In genomic region chr15:65087411-65087810, GRCh38 we compare ENCODE assay signal across 13 cellular contexts. TPM values are rescaled to one million over a fixed set of nuclear protein-coding genes. Genes with fewer than 3 reads are reported as not detected.
DNase-seq lines count a peak whose midpoint lies in the region; ATAC-seq, FAIRE-seq and TF ChIP-seq lines count a peak whose summit lies in the region.
"Had no signal": no experiment of that assay in that cellular context is flagged by ENCODE, and none has a peak within 500 bp of the region (broad histone marks: within the 10 kb centered on the region; RNA-seq: fewer than 3 reads in every experiment).

No MANE protein-coding gene starts in this region.

- no peak overlapping the region for H3K4me3 Mint-ChIP-seq in neural progenitor cell
- H3K4me3 Mint-ChIP-seq: activated naive CD4-positive, alpha-beta T cell treated with anti-CD3 and anti-CD28 coated beads for 36 hours had no signal

- intact Hi-C loops in uterus (cut with DNase I; ENCODE audit: low total_unique reads) = loop anchor here (10.0 kb wide), 1 partner anchor 53 kb away; no protein-coding TSS in a partner anchor

- no peak overlapping the region for H3K4me2 ChIP-seq in neural progenitor cell

- no peak for FAIRE-seq in GM19239 (lab: Jason Lieb, UNC)
- FAIRE-seq: D721Med had no signal

- H4K20me1 ChIP-seq in neural progenitor cell (ENCODE audit: low read depth) = peaks cover 31% of the 10 kb centered on the region

- H3F3A ChIP-seq in neural progenitor cell (ENCODE audit: low read depth) = peaks cover 38% of the 10 kb centered on the region

- H3K27ac ChIP-seq in gastroesophageal sphincter (peak overlapping the region; percentile 88 to 98 (median 90)), neural progenitor cell (no peak overlapping the region), uterus (peak overlapping the region; percentile 94 to 96)

- CTCF ChIA-PET in HEK293T (lab: Yijun Ruan, JAX) = interaction anchor here (0.6 to 1.8 kb wide), 3 partner anchors 22 to 54 kb away, joined by 3 to 12 read pairs (median 4); no protein-coding TSS in a partner anchor

- H3K36me3 ChIP-seq in gastroesophageal sphincter (no peaks in the 10 kb centered on the region), neural progenitor cell (no peaks in the 10 kb centered on the region), uterus (no peaks in the 10 kb centered on the region)

- H3K9me3 ChIP-seq in gastroesophageal sphincter = no peaks in the 10 kb centered on the region
- no peaks in the 10 kb centered on the region for H3K9me3 ChIP-seq in neural progenitor cell (ENCODE audit: low read depth)
- H3K9me3 ChIP-seq in uterus = no peaks in the 10 kb centered on the region

- peaks cover 13% of the 10 kb centered on the region for H3K27me3 Mint-ChIP-seq in neural progenitor cell (ENCODE audit: insufficient read depth, low read depth)

- H3K4me1 ChIP-seq in gastroesophageal sphincter = peaks cover 11 to 100% (median 55%) of the 10 kb centered on the region in 3 donors
- H3K4me1 ChIP-seq in neural progenitor cell = peaks cover 52% of the 10 kb centered on the region
- peaks cover 10 to 17% of the 10 kb centered on the region in 2 donors for H3K4me1 ChIP-seq in uterus

- no peak overlapping the region for H3K9ac ChIP-seq in neural progenitor cell

- no peak for ATAC-seq in activated naive CD4-positive, alpha-beta T cell treated with anti-CD3 and anti-CD28 coated beads, Interleukin-2, amount 50 U/mL, for 72 hours
- ATAC-seq in gastroesophageal sphincter = peak; percentile 0
- no peak for ATAC-seq in GM18858 (IDR thresholded peaks at IDR 0.05; ENCODE audit: unreplicated experiment)

- WGBS in gastroesophageal sphincter (ENCODE audit: low coverage in 1 of 2), 2 donors = 17% methylated on average over 1 of the region's 3 CpGs; no CpG with 5 or more reads in 1 of the 2 donors

- no peak for TF ChIP-seq EP300 in gastroesophageal sphincter (IDR thresholded peaks at IDR 0.05)

- peak overlapping the region; percentile 5 to 25 for H3K27ac Mint-ChIP-seq in activated naive CD4-positive, alpha-beta T cell treated with anti-CD3 and anti-CD28 coated beads, Interleukin-2, amount 50 U/mL, for 72 hours
- peak overlapping the region; percentile 69 for H3K27ac Mint-ChIP-seq in neural progenitor cell
- H3K27ac Mint-ChIP-seq: activated naive CD4-positive, alpha-beta T cell treated with anti-CD3 and anti-CD28 coated beads for 36 hours had no signal

- no peaks in the 10 kb centered on the region for H3K36me3 Mint-ChIP-seq in activated naive CD4-positive, alpha-beta T cell treated with anti-CD3 and anti-CD28 coated beads, Interleukin-2, amount 50 U/mL, for 72 hours
- no peaks in the 10 kb centered on the region for H3K36me3 Mint-ChIP-seq in neural progenitor cell

- no peak overlapping the region for H2AFZ ChIP-seq in neural progenitor cell (replicated peaks)

- H3K4me3 ChIP-seq in gastroesophageal sphincter (no peak overlapping the region), neural progenitor cell (no peak overlapping the region), uterus (no peak overlapping the region)

- no peaks in the 10 kb centered on the region for H3K9me3 Mint-ChIP-seq in activated naive CD4-positive, alpha-beta T cell treated with anti-CD3 and anti-CD28 coated beads, Interleukin-2, amount 50 U/mL, for 72 hours
- H3K9me3 Mint-ChIP-seq in neural progenitor cell = no peaks in the 10 kb centered on the region
- H3K9me3 Mint-ChIP-seq: activated naive CD4-positive, alpha-beta T cell treated with anti-CD3 and anti-CD28 coated beads for 36 hours had no signal

- TF ChIP-seq POLR2A in gastroesophageal sphincter (IDR thresholded peaks at IDR 0.05) (no peak), uterus (IDR thresholded peaks at IDR 0.05) (no peak)

- no peaks in the 10 kb centered on the region for H3K27me3 ChIP-seq in gastroesophageal sphincter
- H3K27me3 ChIP-seq in neural progenitor cell = peaks cover 39% of the 10 kb centered on the region
- no peaks in the 10 kb centered on the region for H3K27me3 ChIP-seq in uterus

- POLR2A ChIA-PET in HEK293T (lab: Yijun Ruan, JAX) = no interaction called here

- H3K4me1 Mint-ChIP-seq in neural progenitor cell = peaks cover 57% of the 10 kb centered on the region

- H3K79me2 ChIP-seq in neural progenitor cell (ENCODE audit: low read depth) = no peaks in the 10 kb centered on the region

- DNase-seq in activated naive CD4-positive, alpha-beta T cell treated with anti-CD3 and anti-CD28 coated beads, Interleukin-2, amount 50 U/mL, for 72 hours (ENCODE audit: low spot score in 2 of 2) = no peak
- DNase-seq in activated naive CD4-positive, alpha-beta T cell treated with anti-CD3 and anti-CD28 coated beads, Interleukin-2, amount 50 U/mL, for 16 hours = no peak
- DNase-seq in neural progenitor cell (ENCODE audit: low spot score) (no peak), uterus (no peak), HEK293T (ENCODE audit: extremely low spot score) (no peak), GM19239 (ENCODE audit: insufficient read length, low spot score) (no peak)
- DNase-seq: activated CD4-positive, CD25-positive, alpha-beta regulatory T cell; activated naive CD4-positive, alpha-beta T cell treated with anti-CD3 and anti-CD28 coated beads for 36 hours; cerebellar nuclear complex; OCI-M1 had no signal

- TF ChIP-seq CTCF in gastroesophageal sphincter (IDR thresholded peaks at IDR 0.05) = no peak
- TF ChIP-seq CTCF in neural progenitor cell (IDR thresholded peaks at IDR 0.05) = no peak
- TF ChIP-seq CTCF in uterus (IDR thresholded peaks at IDR 0.05) = no peak

TF ChIP-seq in HEK293T, 16 proteins besides CTCF, POLR2A, EP300 and RAD21:
- TF ChIP-seq TARDBP (IDR thresholded peaks at IDR 0.05) (no peak), ARNT (IDR thresholded peaks at IDR 0.05) (no peak), FOXM1 (IDR thresholded peaks at IDR 0.05; ENCODE audit: borderline replicate concordance) (no peak), SUZ12 (IDR thresholded peaks at IDR 0.05) (no peak), L3MBTL2 (conservative IDR thresholded peaks at IDR 0.05) (no peak), BHLHE40 (IDR thresholded peaks at IDR 0.05; ENCODE audit: borderline replicate concordance) (no peak), ELF4 (IDR thresholded peaks at IDR 0.05) (no peak), FOXK2 (IDR thresholded peaks at IDR 0.05) (no peak), HDGF (IDR thresholded peaks at IDR 0.05; ENCODE audit: borderline replicate concordance) (no peak), LEF1 (IDR thresholded peaks at IDR 0.05; ENCODE audit: borderline replicate concordance) (no peak), NFRKB (IDR thresholded peaks at IDR 0.05) (no peak), ZNF384 (IDR thresholded peaks at IDR 0.05) (no peak), FOXA1 (IDR thresholded peaks at IDR 0.05) (no peak), SP1 (IDR thresholded peaks at IDR 0.05) (no peak), PKNOX1 (IDR thresholded peaks at IDR 0.05) (no peak), CTBP1 (IDR thresholded peaks at IDR 0.05; ENCODE audit: borderline replicate concordance) (no peak)

RNA-seq across cellular contexts. Expression of gene KBTBD13, which starts 10.9 kb away (rescaled TPM):
- total RNA-seq in activated naive CD4-positive, alpha-beta T cell treated with anti-CD3 and anti-CD28 coated beads, Interleukin-2, amount 50 U/mL, for 72 hours = not detected
- total RNA-seq in gastroesophageal sphincter (not detected), neural progenitor cell (ENCODE audit: low replicate concordance) (not detected in 2 replicates), uterus (1 to 10 TPM in 1 of 4 donors, under 1 TPM in 1, not detected in 2; 0.21 to 1.3 TPM)
- total RNA-seq: activated naive CD4-positive, alpha-beta T cell treated with anti-CD3 and anti-CD28 coated beads for 36 hours had no signal

RNA-seq across cellular contexts. Expression of gene RASL12, which starts 19.6 kb away (rescaled TPM):
- not detected for total RNA-seq in activated naive CD4-positive, alpha-beta T cell treated with anti-CD3 and anti-CD28 coated beads, Interleukin-2, amount 50 U/mL, for 72 hours
- total RNA-seq in gastroesophageal sphincter (100 to 1,000 TPM in 3 of 4 donors, 10 to 100 TPM in 1; 43.2 to 244 (median 179) TPM), neural progenitor cell (ENCODE audit: low replicate concordance) (5.8 and 7.7 TPM in 2 replicates), uterus (100 to 1,000 TPM in 1 of 4 donors, 10 to 100 TPM in 3; 65.3 to 116 (median 76.6) TPM)
- total RNA-seq: activated naive CD4-positive, alpha-beta T cell treated with anti-CD3 and anti-CD28 coated beads for 36 hours had no signal

RNA-seq across cellular contexts. Expression of gene UBAP1L, which starts 27.6 kb away (rescaled TPM):
- total RNA-seq in activated naive CD4-positive, alpha-beta T cell treated with anti-CD3 and anti-CD28 coated beads, Interleukin-2, amount 50 U/mL, for 72 hours = 1 to 10 TPM; 2.2 to 4.8 TPM
- 1 to 10 TPM in 3 of 4 donors, under 1 TPM in 1; 0.12 to 7.5 (median 3.0) TPM for total RNA-seq in gastroesophageal sphincter
- total RNA-seq in neural progenitor cell (ENCODE audit: low replicate concordance) = 0.39 and 1.1 TPM in 2 replicates
- total RNA-seq in uterus = 10 to 100 TPM in 1 of 4 donors, 1 to 10 TPM in 2, under 1 TPM in 1; 0.77 to 16.0 (median 3.8) TPM

RNA-seq across cellular contexts. Expression of gene SLC51B, which starts 42.2 kb away (rescaled TPM):
- total RNA-seq in activated naive CD4-positive, alpha-beta T cell treated with anti-CD3 and anti-CD28 coated beads, Interleukin-2, amount 50 U/mL, for 72 hours = not detected
- total RNA-seq in gastroesophageal sphincter (not detected), neural progenitor cell (ENCODE audit: low replicate concordance) (not detected in 2 replicates), uterus (not detected)
- total RNA-seq: activated naive CD4-positive, alpha-beta T cell treated with anti-CD3 and anti-CD28 coated beads for 36 hours had no signal

RNA-seq across cellular contexts. Expression of gene PDCD7, which starts 46.2 kb away (rescaled TPM):
- total RNA-seq in activated naive CD4-positive, alpha-beta T cell treated with anti-CD3 and anti-CD28 coated beads, Interleukin-2, amount 50 U/mL, for 72 hours = 10 to 100 TPM; 34.2 to 36.6 TPM
- 10 to 100 TPM; 26.4 to 70.7 (median 30.4) TPM for total RNA-seq in gastroesophageal sphincter
- 24.7 and 26.2 TPM in 2 replicates for total RNA-seq in neural progenitor cell (ENCODE audit: low replicate concordance)
- total RNA-seq in uterus = 10 to 100 TPM; 14.7 to 34.5 (median 26.6) TPM
